In the genomic region with DNA sequence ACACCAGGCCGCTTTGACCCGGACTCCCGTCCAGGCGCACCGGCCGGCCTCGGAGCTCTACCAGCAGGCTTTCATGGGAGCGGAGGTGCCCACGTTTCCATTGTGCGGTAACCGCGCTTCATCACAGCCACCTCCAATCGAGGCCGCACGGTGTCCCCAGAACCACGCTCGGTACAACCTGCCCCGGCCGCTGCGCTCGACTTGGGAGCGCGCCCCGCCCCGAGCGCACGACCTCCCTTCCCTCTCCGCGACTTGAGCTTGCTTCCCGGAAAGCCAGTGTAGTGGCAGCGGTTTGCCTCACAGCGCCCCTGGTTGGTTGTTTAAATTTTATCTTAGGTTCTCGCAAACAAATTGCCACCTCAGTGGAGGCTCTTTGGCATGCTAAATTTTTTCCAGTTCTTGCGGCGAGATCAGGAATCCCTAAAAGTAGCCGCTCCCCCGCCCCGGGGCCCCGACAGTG, we compare ENCODE assay signal across 8 cellular contexts. TPM values are rescaled to one million over a fixed set of nuclear protein-coding genes. Genes with fewer than 3 reads are reported as not detected.
DNase-seq lines count a peak whose midpoint lies in the region; ATAC-seq and FAIRE-seq lines count a peak whose summit lies in the region.

No MANE protein-coding gene starts in this region.

- peaks cover 31 to 35% of the 10 kb centered on the region in 2 donors for H3K27me3 Mint-ChIP-seq in CD4-positive, alpha-beta memory T cell
- H3K27me3 Mint-ChIP-seq in central memory CD8-positive, alpha-beta T cell = peaks cover 64% of the 10 kb centered on the region

- CTCF ChIA-PET in CD4-positive, alpha-beta memory T cell (lab: Charles Lee; ENCODE audit: partially characterized antibody) = no interaction called here

- peak overlapping the region; percentile 15 to 67 (median 44) for H3K4me3 Mint-ChIP-seq in CD4-positive, alpha-beta memory T cell
- peak overlapping the region; percentile 44 for H3K4me3 Mint-ChIP-seq in central memory CD8-positive, alpha-beta T cell

- intact Hi-C loops in CD4-positive, alpha-beta memory T cell (cut with micrococcal nuclease) = no loop called here

- H3K27ac Mint-ChIP-seq in CD4-positive, alpha-beta memory T cell = no peak overlapping the region
- H3K27ac Mint-ChIP-seq in central memory CD8-positive, alpha-beta T cell (ENCODE audit: low read depth) = no peak overlapping the region

- POLR2A ChIA-PET in CD4-positive, alpha-beta memory T cell (lab: Charles Lee; ENCODE audit: partially characterized antibody) = no interaction called here

- no peaks in the 10 kb centered on the region for H3K36me3 ChIP-seq in CD4-positive, alpha-beta memory T cell (ENCODE audit: insufficient read depth, low read length)

- peaks cover 5% of the 10 kb centered on the region for H3K4me1 ChIP-seq in CD4-positive, alpha-beta memory T cell (ENCODE audit: insufficient read depth, low read length)

- no peak for DNase-seq in CD4-positive, alpha-beta memory T cell
- DNase-seq in RCC 7860 (ENCODE audit: low spot score) (peak; percentile 79), left kidney (ENCODE audit: low read depth, low spot score) (peak; percentile 95), inferior parietal cortex (ENCODE audit: extremely low spot score) (no peak)
- no peak for DNase-seq in central memory CD8-positive, alpha-beta T cell (ENCODE audit: low spot score in 2 of 2)
- DNase-seq in stimulated activated CD4-positive, alpha-beta T cell treated with anti-CD3 and anti-CD28 coated beads, Interleukin-2, amount 100 ng/mL, for 24 hours = peak; percentile 55 to 73

- H3K27ac ChIP-seq in CD4-positive, alpha-beta memory T cell (ENCODE audit: low read depth, low read length) = no peak overlapping the region

- peak; percentile 62 for FAIRE-seq in RCC 7860 (lab: Jason Lieb, UNC)

- peaks cover 6 to 32% (median 15%) of the 10 kb centered on the region in 4 donors for H3K4me1 Mint-ChIP-seq in CD4-positive, alpha-beta memory T cell
- peaks cover 5% of the 10 kb centered on the region for H3K4me1 Mint-ChIP-seq in central memory CD8-positive, alpha-beta T cell

- H3K4me3 ChIP-seq in CD4-positive, alpha-beta memory T cell (ENCODE audit: low read length in 2 of 2) = no peak overlapping the region

- peaks cover 15% of the 10 kb centered on the region for H3K27me3 ChIP-seq in CD4-positive, alpha-beta memory T cell (ENCODE audit: insufficient read depth, low read length)

- no peaks in the 10 kb centered on the region for H3K9me3 Mint-ChIP-seq in CD4-positive, alpha-beta memory T cell
- H3K9me3 Mint-ChIP-seq in central memory CD8-positive, alpha-beta T cell = no peaks in the 10 kb centered on the region

- peaks cover 0 to 4% of the 10 kb centered on the region in 2 donors for H3K36me3 Mint-ChIP-seq in CD4-positive, alpha-beta memory T cell
- H3K36me3 Mint-ChIP-seq in central memory CD8-positive, alpha-beta T cell (ENCODE audit: insufficient read depth) = no peaks in the 10 kb centered on the region

- ATAC-seq in GM19043 (IDR thresholded peaks at IDR 0.05; ENCODE audit: low read depth, unreplicated experiment) (peak; percentile 36), HG03521 (IDR thresholded peaks at IDR 0.05; ENCODE audit: unreplicated experiment) (peak; percentile 42)
- no peak for ATAC-seq in central memory CD8-positive, alpha-beta T cell (replicated peaks; ENCODE audit: extremely low read depth, poor library complexity, severe bottlenecking)

- no peaks in the 10 kb centered on the region for H3K9me3 ChIP-seq in CD4-positive, alpha-beta memory T cell (ENCODE audit: control insufficient read depth in 1 of 2, low read length in 2 of 2)

RNA-seq across cellular contexts. Expression of a gene that starts 0.3 kb away (rescaled TPM):
- total RNA-seq in CD4-positive, alpha-beta memory T cell = 1 to 10 TPM; 5.8 to 6.4 TPM
- polyA plus RNA-seq in CD4-positive, alpha-beta memory T cell = under 1 TPM in 1 of 2 donors, not detected in 1; 0.04 TPM

Comparison
In these comparisons a context has a peak if more than half of its experiments do, and no peak if none do; other contexts are left out.
1. DNase-seq: peak in RCC 7860 (single experiment), left kidney (single experiment) and stimulated activated CD4-positive, alpha-beta T cell treated with anti-CD3 and anti-CD28 coated beads, Interleukin-2, amount 100 ng/mL, for 24 hours (2 of 2); none in CD4-positive, alpha-beta memory T cell (0 of 5), central memory CD8-positive, alpha-beta T cell (0 of 2) and inferior parietal cortex (single experiment).